Comparison of ENCODE assay signal across 10 cellular contexts in the genomic region with DNA sequence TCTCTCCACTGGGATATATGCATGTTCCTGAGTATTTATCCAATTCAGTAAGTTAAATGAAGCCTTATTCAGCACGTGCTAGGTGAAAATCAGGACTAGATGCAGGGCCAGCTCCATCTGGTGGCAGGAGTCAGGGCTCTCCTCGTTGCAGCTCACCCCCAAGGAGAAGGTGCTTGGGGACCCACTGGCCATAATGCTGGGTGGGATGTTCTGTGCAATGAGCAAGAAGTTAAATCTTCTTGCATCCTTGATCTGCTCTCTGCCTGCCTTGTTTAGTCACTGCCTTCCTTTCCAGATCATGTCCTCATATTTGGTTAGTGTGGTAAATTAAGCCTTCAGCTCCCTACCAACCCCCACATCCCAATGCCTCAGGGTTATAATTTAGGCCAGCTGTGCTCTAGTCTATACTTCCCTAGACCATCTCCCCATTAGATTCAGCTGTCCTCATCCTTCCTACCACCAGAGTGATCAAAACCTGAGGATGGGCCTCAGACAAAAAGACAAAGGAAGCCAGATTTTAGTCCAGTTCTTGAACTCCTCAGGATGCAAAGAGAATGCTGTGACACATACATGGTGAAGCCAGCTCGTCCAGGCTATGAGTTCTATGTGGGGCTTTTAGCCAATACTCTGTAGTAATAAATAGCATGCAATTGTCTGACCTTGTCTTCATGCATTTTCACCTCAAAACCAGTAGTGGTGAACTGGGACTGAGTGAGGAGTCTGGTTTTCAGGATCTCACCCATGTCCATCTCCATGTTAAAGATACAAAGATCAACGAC. TPM values are rescaled to one million over a fixed set of nuclear protein-coding genes. Genes with fewer than 3 reads are reported as not detected.
A peak's percentile ranks its signal among the peaks of the same experiment; 100 is the strongest.
DNase-seq lines count a peak whose midpoint lies in the region; ATAC-seq, FAIRE-seq and TF ChIP-seq lines count a peak whose summit lies in the region.
"Had no signal": no experiment of that assay in that cellular context is flagged by ENCODE, and none has a peak within 500 bp of the region (broad histone marks: within the 10 kb centered on the region; RNA-seq: fewer than 3 reads in every experiment).

No MANE protein-coding gene starts in this region.

- TF ChIP-seq CTCF in PC-3 (conservative IDR thresholded peaks at IDR 0.05; ENCODE audit: low read depth, low read length) (peak; percentile 60), foreskin fibroblast (IDR thresholded peaks at IDR 0.05; ENCODE audit: low read depth, low read length) (peak; percentile 89)

- no peaks in the 10 kb centered on the region for H3F3A ChIP-seq in PC-3 (ENCODE audit: low read length, unreplicated experiment)

- H3K4me3 ChIP-seq in PC-3 (ENCODE audit: low read length) (no peak overlapping the region), foreskin fibroblast (ENCODE audit: low read depth in 1 of 2, low read length in 2 of 2) (no peak overlapping the region)

- FAIRE-seq in urothelium cell line (lab: Jason Lieb, UNC) = no peak
- FAIRE-seq: G401.6 had no signal

- no peak overlapping the region for H3K4me2 ChIP-seq in PC-3 (ENCODE audit: low read length)

- CTCF ChIA-PET in PC-3 (lab: Charles Lee) = no interaction called here

- H3K9ac ChIP-seq in PC-3 (ENCODE audit: low read length) = no peak overlapping the region

- intact Hi-C loops in left ventricle myocardium superior (cut with micrococcal nuclease) = no loop called here
- intact Hi-C loops in Right ventricle myocardium superior (cut with DNase I) = no loop called here
- intact Hi-C loops in PC-3 (cut with micrococcal nuclease) = no loop called here

- no peaks in the 10 kb centered on the region for H4K20me1 ChIP-seq in PC-3 (ENCODE audit: low read length)

- H2AFZ ChIP-seq in PC-3 (ENCODE audit: low read length) = no peak overlapping the region

- no peak overlapping the region for H3K27ac ChIP-seq in PC-3 (ENCODE audit: low read length)

- H3K79me2 ChIP-seq in PC-3 (ENCODE audit: low read length) = no peaks in the 10 kb centered on the region

- H3K9me2 ChIP-seq in PC-3 (replicated peaks; ENCODE audit: low read length) = no peaks in the 10 kb centered on the region

- POLR2A ChIA-PET in PC-3 (lab: Charles Lee; ENCODE audit: unreplicated experiment) = no interaction called here

- no TSS peak for BruUV-seq in PC-3 (replicated peaks; lab: Mats Ljungman, UMichigan)

- no peaks in the 10 kb centered on the region for H3K36me3 ChIP-seq in PC-3 (ENCODE audit: low read depth, low read length)

- H3K4me1 ChIP-seq in PC-3 (ENCODE audit: insufficient read depth, low read length) = no peaks in the 10 kb centered on the region

- no peaks in the 10 kb centered on the region for H3K9me3 ChIP-seq in PC-3 (ENCODE audit: low read length)

- ATAC-seq in left ventricle myocardium superior (peak; percentile 33), Right ventricle myocardium superior (ENCODE audit: poor library complexity) (no peak), PC-3 (peak; percentile 54)
- ATAC-seq in activated CD4-positive, CD25-positive, alpha-beta regulatory T cell treated with anti-CD3 and anti-CD28 coated beads, Interleukin-2, amount 50 U/mL, for 24 hours = no peak

- H3K27me3 ChIP-seq in PC-3 (ENCODE audit: low read length) = no peaks in the 10 kb centered on the region

- DNase-seq in left ventricle myocardium superior (no peak), Right ventricle myocardium superior (no peak), PC-3 (peak; percentile 22), foreskin fibroblast (peak; percentile 49 to 81), urothelium cell line (ENCODE audit: low spot score) (peak; percentile 19)
- no peak for DNase-seq in activated CD4-positive, alpha-beta T cell treated with anti-CD3 and anti-CD28 coated beads for 1 hour
- DNase-seq in activated CD4-positive, CD25-positive, alpha-beta regulatory T cell (lab: John Stamatoyannopoulos, UW) = no peak
- DNase-seq: NCI-H1048 had no signal

RNA-seq across cellular contexts. Expression of a gene that starts 55.9 kb away (rescaled TPM):
- total RNA-seq in left ventricle myocardium superior = 1.8 TPM
- total RNA-seq in Right ventricle myocardium superior = 1.3 TPM
- 0.07 and 0.40 TPM in 2 replicates for total RNA-seq in PC-3 (2014; rRNA removed)

Comparison
In these comparisons a context has a peak if more than half of its experiments do, and no peak if none do; other contexts are left out.
1. ATAC-seq: peak in left ventricle myocardium superior (single experiment) and PC-3 (single experiment); none in Right ventricle myocardium superior (single experiment) and activated CD4-positive, CD25-positive, alpha-beta regulatory T cell treated with anti-CD3 and anti-CD28 coated beads, Interleukin-2, amount 50 U/mL, for 24 hours (0 of 2).
2. DNase-seq: peak in PC-3 (single experiment), foreskin fibroblast (2 of 2) and urothelium cell line (single experiment); none in left ventricle myocardium superior (single experiment), Right ventricle myocardium superior (single experiment), activated CD4-positive, alpha-beta T cell treated with anti-CD3 and anti-CD28 coated beads for 1 hour (single experiment) and activated CD4-positive, CD25-positive, alpha-beta regulatory T cell (0 of 4).